Comparison of ENCODE assay signal across 11 cellular contexts in the genomic region with DNA sequence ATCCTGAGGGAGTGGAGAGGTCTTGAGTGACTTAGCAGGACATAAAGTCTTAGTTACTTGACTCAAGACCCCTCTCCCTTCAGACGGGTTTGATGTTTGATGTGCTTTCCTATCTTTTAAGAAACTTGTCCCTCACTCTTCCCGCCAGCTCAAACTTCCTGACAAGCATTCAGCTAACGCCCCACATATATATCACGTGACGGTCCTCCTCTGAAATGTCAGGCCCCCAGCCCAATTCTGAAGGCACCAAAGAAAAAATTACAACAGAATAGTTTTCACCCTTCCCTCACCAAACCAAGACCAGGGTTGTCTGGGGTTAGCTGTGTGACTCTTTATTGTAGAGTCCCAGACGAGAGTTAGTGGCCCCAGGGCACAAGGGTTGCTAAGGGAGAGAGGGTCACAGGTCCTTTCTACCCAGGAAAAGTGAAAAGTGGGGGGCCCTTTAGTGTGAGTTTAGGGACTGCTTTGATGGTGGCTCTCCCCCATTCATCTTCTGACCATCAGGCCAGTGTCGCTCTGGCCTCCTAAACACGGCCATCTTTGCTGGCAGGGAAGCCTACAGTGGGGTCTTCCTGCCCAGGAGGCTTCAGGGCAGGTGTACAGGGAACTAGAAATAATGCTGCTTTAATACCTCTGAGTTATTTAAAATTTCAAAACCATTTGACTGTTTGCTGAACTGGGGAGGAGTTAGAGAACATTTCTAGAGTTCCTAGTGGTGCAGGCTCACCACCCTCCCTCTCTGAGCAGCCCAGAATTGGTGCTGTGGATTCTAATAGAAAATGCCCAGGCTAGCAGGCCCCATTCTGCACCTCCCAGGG. TPM values are rescaled to one million over a fixed set of nuclear protein-coding genes. Genes with fewer than 3 reads are reported as not detected.
DNase-seq lines count a peak whose midpoint lies in the region; ATAC-seq and TF ChIP-seq lines count a peak whose summit lies in the region.
"Had no signal": no experiment of that assay in that cellular context is flagged by ENCODE, and none has a peak within 500 bp of the region (broad histone marks: within the 10 kb centered on the region; RNA-seq: fewer than 3 reads in every experiment).

No MANE protein-coding gene starts in this region.

- H2AFZ ChIP-seq in neuron (ENCODE audit: low read depth, low read length), result no peak overlapping the region

- peak overlapping the region; percentile 93 for H3K4me3 ChIP-seq in fibroblast of the aortic adventitia (ENCODE audit: low read depth, low read length)
- H3K4me3 ChIP-seq in neuron (ENCODE audit: low read length), result peak overlapping the region; percentile 68
- no peak overlapping the region for H3K4me3 ChIP-seq in CD8-positive, alpha-beta T cell (ENCODE audit: low read depth, low read length)

- no peaks in the 10 kb centered on the region for H3K36me3 Mint-ChIP-seq in natural killer cell treated with Interleukin-12 subunit alpha and Interleukin-12 subunit beta and Interleukin-15 and Interleukin-18, amount 100 ng/mL, for 72 hours
- no peaks in the 10 kb centered on the region for H3K36me3 Mint-ChIP-seq in natural killer cell
- H3K36me3 Mint-ChIP-seq in CD8-positive, alpha-beta T cell, result no peaks in the 10 kb centered on the region

- TF ChIP-seq CTCF in natural killer cell (IDR thresholded peaks at IDR 0.05) (no peak), fibroblast of the aortic adventitia (IDR thresholded peaks at IDR 0.05; ENCODE audit: insufficient read depth, low read length) (no peak)
- TF ChIP-seq CTCF in CD8-positive, alpha-beta T cell (IDR thresholded peaks at IDR 0.05), result no peak

- H3K27me3 Mint-ChIP-seq in natural killer cell treated with Interleukin-12 subunit alpha and Interleukin-12 subunit beta and Interleukin-15 and Interleukin-18, amount 100 ng/mL, for 72 hours, result peaks cover 11 to 22% of the 10 kb centered on the region in 2 donors
- peaks cover 19 to 21% of the 10 kb centered on the region in 2 donors for H3K27me3 Mint-ChIP-seq in natural killer cell (ENCODE audit: low read depth in 2 of 2)
- H3K27me3 Mint-ChIP-seq in CD8-positive, alpha-beta T cell (ENCODE audit: low read depth), result peaks cover 42% of the 10 kb centered on the region

- H3K4me3 Mint-ChIP-seq in natural killer cell treated with Interleukin-12 subunit alpha and Interleukin-12 subunit beta and Interleukin-15 and Interleukin-18, amount 100 ng/mL, for 72 hours, result no peak overlapping the region
- no peak overlapping the region for H3K4me3 Mint-ChIP-seq in natural killer cell
- H3K4me3 Mint-ChIP-seq in CD8-positive, alpha-beta T cell, result no peak overlapping the region

- CTCF ChIA-PET in CD8-positive, alpha-beta T cell (lab: Charles Lee), result no interaction called here

- H3K9me3 Mint-ChIP-seq in natural killer cell treated with Interleukin-12 subunit alpha and Interleukin-12 subunit beta and Interleukin-15 and Interleukin-18, amount 100 ng/mL, for 72 hours, result no peaks in the 10 kb centered on the region
- no peaks in the 10 kb centered on the region for H3K9me3 Mint-ChIP-seq in natural killer cell
- no peaks in the 10 kb centered on the region for H3K9me3 Mint-ChIP-seq in CD8-positive, alpha-beta T cell

- intact Hi-C loops in natural killer cell (cut with micrococcal nuclease), result no loop called here
- intact Hi-C loops in CD8-positive, alpha-beta T cell (cut with DNase I, micrococcal nuclease), result no loop called here

- H3K36me3 ChIP-seq in neuron (ENCODE audit: insufficient read depth, low read length), result peaks cover 6% of the 10 kb centered on the region
- no peaks in the 10 kb centered on the region for H3K36me3 ChIP-seq in CD8-positive, alpha-beta T cell (ENCODE audit: insufficient read depth, low read length)

- no peaks in the 10 kb centered on the region for H3K27me3 ChIP-seq in neuron (ENCODE audit: insufficient read depth, low read length)
- H3K27me3 ChIP-seq in CD8-positive, alpha-beta T cell (ENCODE audit: insufficient read depth, low read length), result peaks cover 23% of the 10 kb centered on the region

- H3K27ac Mint-ChIP-seq in natural killer cell treated with Interleukin-12 subunit alpha and Interleukin-12 subunit beta and Interleukin-15 and Interleukin-18, amount 100 ng/mL, for 72 hours, result no peak overlapping the region
- H3K27ac Mint-ChIP-seq in natural killer cell, result no peak overlapping the region
- H3K27ac Mint-ChIP-seq in CD8-positive, alpha-beta T cell, result no peak overlapping the region
- H3K27ac Mint-ChIP-seq: B cell had no signal

- H3K27ac ChIP-seq in CD8-positive, alpha-beta T cell (ENCODE audit: low read depth, low read length), result no peak overlapping the region

- POLR2A ChIA-PET in CD8-positive, alpha-beta T cell (lab: Charles Lee), result no interaction called here

- DNase-seq in natural killer cell treated with Interleukin-12 subunit alpha and Interleukin-12 subunit beta and Interleukin-15 and Interleukin-18, amount 100 ng/mL, for 72 hours (ENCODE audit: low spot score), result peak; percentile 54
- DNase-seq in natural killer cell, result no peak
- peak; percentile 56 for DNase-seq in fibroblast of the aortic adventitia (ENCODE audit: low read depth)
- DNase-seq in CD8-positive, alpha-beta T cell, result no peak
- no peak for DNase-seq in kidney glomerular epithelial cell (lab: John Stamatoyannopoulos, UW)
- DNase-seq: KG1, NCI-H226 had no signal

- H3K4me1 ChIP-seq in neuron (ENCODE audit: insufficient read depth, low read length), result peaks cover 66% of the 10 kb centered on the region
- H3K4me1 ChIP-seq in CD8-positive, alpha-beta T cell (ENCODE audit: insufficient read depth, low read length), result peaks cover 6% of the 10 kb centered on the region

- no peak for ATAC-seq in natural killer cell treated with Interleukin-12 subunit alpha and Interleukin-12 subunit beta and Interleukin-15 and Interleukin-18, amount 100 ng/mL, for 72 hours
- ATAC-seq in natural killer cell (no peak), HG03354 (IDR thresholded peaks at IDR 0.05; ENCODE audit: poor library complexity, severe bottlenecking, unreplicated experiment) (no peak), HG02759 (IDR thresholded peaks at IDR 0.05; ENCODE audit: unreplicated experiment) (no peak)
- ATAC-seq in CD8-positive, alpha-beta T cell, result no peak

- H3K4me1 Mint-ChIP-seq in natural killer cell treated with Interleukin-12 subunit alpha and Interleukin-12 subunit beta and Interleukin-15 and Interleukin-18, amount 100 ng/mL, for 72 hours (ENCODE audit: low read depth in 2 of 2), result peaks cover 0 to 2% of the 10 kb centered on the region in 2 donors
- peaks cover 0 to 5% of the 10 kb centered on the region in 2 donors for H3K4me1 Mint-ChIP-seq in natural killer cell
- H3K4me1 Mint-ChIP-seq in CD8-positive, alpha-beta T cell (ENCODE audit: low read depth), result peaks cover 9% of the 10 kb centered on the region

- H3K9me3 ChIP-seq in neuron (ENCODE audit: low read length), result no peaks in the 10 kb centered on the region
- no peaks in the 10 kb centered on the region for H3K9me3 ChIP-seq in CD8-positive, alpha-beta T cell (ENCODE audit: low read length)

RNA-seq across cellular contexts. Expression of a gene that starts 2.7 kb away (rescaled TPM):
- not detected for total RNA-seq in natural killer cell treated with Interleukin-12 subunit alpha and Interleukin-12 subunit beta and Interleukin-15 and Interleukin-18, amount 100 ng/mL, for 72 hours
- total RNA-seq in natural killer cell, result under 1 TPM in 1 of 3 donors, not detected in 2; 0.50 TPM
- total RNA-seq in fibroblast of the aortic adventitia (ENCODE audit: low replicate concordance), result 19.7 and 57.8 TPM in 2 replicates
- not detected for total RNA-seq in CD8-positive, alpha-beta T cell

Comparison
In these comparisons a context has a peak if more than half of its experiments do, and no peak if none do; other contexts are left out.
1. DNase-seq: peak in natural killer cell treated with Interleukin-12 subunit alpha and Interleukin-12 subunit beta and Interleukin-15 and Interleukin-18, amount 100 ng/mL, for 72 hours (single experiment) and fibroblast of the aortic adventitia (single experiment); none in natural killer cell (single experiment), CD8-positive, alpha-beta T cell (0 of 7) and kidney glomerular epithelial cell (single experiment).
2. RNA of a gene that starts 2.7 kb away (total RNA-seq): 19.7 to 57.8 TPM in fibroblast of the aortic adventitia; not detected in natural killer cell treated with Interleukin-12 subunit alpha and Interleukin-12 subunit beta and Interleukin-15 and Interleukin-18, amount 100 ng/mL, for 72 hours, not detected in CD8-positive, alpha-beta T cell and 0.50 TPM in natural killer cell; every median in the first group is over 10 times any median in the second.